In genomic region chr21:41759214-41759840, GRCh38 we compare ENCODE assay signal across 1 cellular context.
TF ChIP-seq lines count a peak whose summit lies in the region.

No MANE protein-coding gene starts in this region.

TF ChIP-seq in HEK293, 187 proteins besides CTCF, POLR2A, EP300 and RAD21 (continued from another document):
- TF ChIP-seq ZBTB20 (tag by site-specific recombination; IDR thresholded peaks at IDR 0.05) (no peak), ZNF692 (tag by site-specific recombination; IDR thresholded peaks at IDR 0.05) (no peak), WT1 (tag by site-specific recombination; IDR thresholded peaks at IDR 0.05) (no peak), PRDM1 (tag by site-specific recombination; IDR thresholded peaks at IDR 0.05) (peak; percentile 26; the same call in 1 of the 2 replicates), ZIC2 (tag by site-specific recombination; IDR thresholded peaks at IDR 0.05) (peak; percentile 53), ZSCAN23 (tag by site-specific recombination; IDR thresholded peaks at IDR 0.05) (0 out of 2 replicates have a peak, but pooled peaks have one; percentile 25), ZNF48 (tag by site-specific recombination; IDR thresholded peaks at IDR 0.05) (no peak), ZBTB8A (tag by site-specific recombination; IDR thresholded peaks at IDR 0.05) (no peak), SP2 (tag by site-specific recombination; IDR thresholded peaks at IDR 0.05) (no peak), ZNF423 (tag by site-specific recombination; IDR thresholded peaks at IDR 0.05) (no peak)
